14 cellular contexts compared by ENCODE assay signal in the genomic region with DNA sequence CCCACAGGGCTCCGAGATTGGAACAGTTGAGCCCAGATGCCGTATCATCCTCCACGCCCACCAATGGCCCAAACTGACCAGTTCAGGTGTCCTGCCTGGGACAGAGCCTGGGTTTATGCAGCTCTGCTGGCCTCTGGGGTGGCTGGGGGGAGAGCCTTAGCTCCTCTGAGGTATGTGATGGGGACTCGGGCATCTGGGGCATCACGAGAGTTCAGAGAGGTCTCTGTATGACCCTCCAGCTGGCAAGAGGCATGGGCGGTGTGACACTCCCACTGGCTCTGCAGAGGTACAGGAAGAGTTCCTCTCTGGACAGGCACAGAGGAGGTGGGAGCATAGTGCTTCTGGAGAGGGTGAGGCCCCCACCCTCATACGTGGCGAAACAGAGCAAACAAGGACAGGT. TPM values are rescaled to one million over a fixed set of nuclear protein-coding genes. Genes with fewer than 3 reads are reported as not detected.
A peak's percentile ranks its signal among the peaks of the same experiment; 100 is the strongest.
DNase-seq lines count a peak whose midpoint lies in the region; ATAC-seq, FAIRE-seq and TF ChIP-seq lines count a peak whose summit lies in the region.
"Had no signal": no experiment of that assay in that cellular context is flagged by ENCODE, and none has a peak within 500 bp of the region (broad histone marks: within the 10 kb centered on the region; RNA-seq: fewer than 3 reads in every experiment).

No MANE protein-coding gene starts in this region.

- no peaks in the 10 kb centered on the region for H3K9me3 ChIP-seq in kidney (ENCODE audit: control insufficient read depth in 1 of 2, low read length in 2 of 2)
- H3K9me3 ChIP-seq: BLaER1 treated with 17β-estradiol and CSF1 and Interleukin-3, amounts not matched to agents 10 nM and 100 nM had no signal

- ATAC-seq in left ventricle myocardium superior, result no peak
- no peak for ATAC-seq in left cardiac atrium
- ATAC-seq in HG03521 (IDR thresholded peaks at IDR 0.05; ENCODE audit: unreplicated experiment), result no peak
- ATAC-seq: CD8-positive, alpha-beta T cell; GM12878 had no signal

- H3K4me1 ChIP-seq in kidney (ENCODE audit: control insufficient read depth in 1 of 2, insufficient read depth in 1 of 2, low read depth in 1 of 2, low read length in 2 of 2), result peaks cover 3 to 6% of the 10 kb centered on the region in 2 donors

- no peak overlapping the region for H3K9ac ChIP-seq in kidney (ENCODE audit: low read length in 2 of 2)
- H3K9ac ChIP-seq: BLaER1 treated with 17β-estradiol and CSF1 and Interleukin-3, amounts not matched to agents 10 nM and 100 nM had no signal

- no peak for FAIRE-seq in kidney (lab: Jason Lieb, UNC)
- FAIRE-seq: GM12878 had no signal

- intact Hi-C loops in left ventricle myocardium superior (cut with micrococcal nuclease) (no loop called here), left cardiac atrium (cut with DNase I) (no loop called here), kidney (cut with DNase I) (no loop called here), posterior vena cava (cut with DNase I) (no loop called here)

- DNase-seq in left ventricle myocardium superior (peak; percentile 6), left cardiac atrium (no peak), kidney (peak; percentile 39), posterior vena cava (ENCODE audit: low spot score) (peak; percentile 62), NCI-H446 treated with DMSO at 0.1 percent for 48 hours (lab: John Stamatoyannopoulos, UW) (no peak), SHP77 (lab: John Stamatoyannopoulos, UW) (no peak)
- DNase-seq: Calu3; CD8-positive, alpha-beta T cell; DND-41; EL; GOT3 had no signal

- no peak for TF ChIP-seq CTCF in kidney (IDR thresholded peaks at IDR 0.05; ENCODE audit: borderline replicate concordance, extremely low read depth, insufficient read depth)

- H3K36me3 ChIP-seq in kidney (ENCODE audit: control insufficient read depth in 1 of 2, insufficient read depth in 2 of 2, low read length in 2 of 2), result no peaks in the 10 kb centered on the region

- no peak overlapping the region for H3K4me3 ChIP-seq in kidney (ENCODE audit: low read length in 2 of 2)
- H3K4me3 ChIP-seq: BLaER1 treated with 17β-estradiol and CSF1 and Interleukin-3, amounts not matched to agents 10 nM and 100 nM; GM12878 had no signal

- H3K27ac ChIP-seq in kidney (ENCODE audit: low read depth in 2 of 2, low read length in 2 of 2), result no peak overlapping the region
- H3K27ac ChIP-seq: BLaER1 treated with 17β-estradiol and CSF1 and Interleukin-3, amounts not matched to agents 10 nM and 100 nM had no signal

RNA-seq across cellular contexts. Expression of a gene that starts 26.6 kb away (rescaled TPM):
- total RNA-seq in left ventricle myocardium superior, result 25.2 TPM
- total RNA-seq in left cardiac atrium, result 10 to 100 TPM; 24.6 to 39.3 TPM
- 19.8 TPM for total RNA-seq in kidney
- polyA plus RNA-seq in kidney (ENCODE audit: insufficient read depth, low read depth, low replicate concordance), result 10.1 TPM
- 10 to 100 TPM; 29.9 to 36.4 TPM for total RNA-seq in posterior vena cava

Comparison
In these comparisons a context has a peak if more than half of its experiments do, and no peak if none do; other contexts are left out.
1. DNase-seq: peak in left ventricle myocardium superior (single experiment), kidney (single experiment) and posterior vena cava (single experiment); none in left cardiac atrium (single experiment), NCI-H446 treated with DMSO at 0.1 percent for 48 hours (single experiment) and SHP77 (0 of 2).